In the genomic region with DNA sequence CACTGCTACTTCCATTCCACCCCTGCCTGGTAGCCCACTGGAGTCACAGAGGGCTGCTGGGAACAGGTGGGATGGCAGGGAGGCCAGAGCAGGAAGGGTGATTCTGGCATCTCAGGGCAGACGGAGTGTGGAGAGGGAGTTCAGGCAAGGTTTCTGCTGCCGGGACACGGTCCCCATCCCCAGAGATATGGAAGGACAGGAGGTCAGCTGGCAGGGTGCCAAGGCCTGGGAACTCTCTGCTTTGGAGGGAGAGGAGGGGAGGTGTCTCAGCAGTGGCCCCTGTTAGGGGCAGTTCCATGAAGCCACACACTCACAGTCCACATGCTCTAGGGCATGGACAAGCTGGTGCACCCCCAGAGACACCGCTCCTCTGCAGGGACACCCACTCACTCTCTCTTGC, we compare ENCODE assay signal across 15 cellular contexts.
DNase-seq lines count a peak whose midpoint lies in the region; ATAC-seq and TF ChIP-seq lines count a peak whose summit lies in the region.
"Had no signal": no experiment of that assay in that cellular context is flagged by ENCODE, and none has a peak within 500 bp of the region (broad histone marks: within the 10 kb centered on the region; RNA-seq: fewer than 3 reads in every experiment).

No MANE protein-coding gene starts in this region.

- CTCF ChIA-PET in WTC11 (lab: Charles Lee) = no interaction called here

- peak overlapping the region; percentile 48 for H4K8ac ChIP-seq in neuronal stem cell (ENCODE audit: low read depth, low read length)

- peaks cover 10% of the 10 kb centered on the region for H3K4me1 Mint-ChIP-seq in WTC11

- H3K36me3 ChIP-seq in neuronal stem cell (replicated peaks in 1 of 2; ENCODE audit: control insufficient read depth in 2 of 2, insufficient read depth in 2 of 2, low read length in 2 of 2) = no peaks in the 10 kb centered on the region
- H3K36me3 ChIP-seq: Peyer's patch had no signal

- peaks cover 0 to 1% of the 10 kb centered on the region in 2 donors for H3K4me1 ChIP-seq in neuronal stem cell (ENCODE audit: control insufficient read depth in 2 of 2, insufficient read depth in 1 of 2, low read depth in 1 of 2, low read length in 2 of 2)
- H3K4me1 ChIP-seq: Peyer's patch had no signal

- H4K91ac ChIP-seq in neuronal stem cell (ENCODE audit: low read depth, low read length, poor library complexity) = no peak overlapping the region

- DNase-seq in cardiac septum (ENCODE audit: low spot score) (peak; percentile 72), left cardiac atrium (no peak), WTC11 (ENCODE audit: low spot score) (no peak), neuronal stem cell (ENCODE audit: low spot score) (no peak), dermis blood vessel endothelial cell (no peak)
- DNase-seq: C1 segment of cervical spinal cord, NCI-H1105, NCI-H1694, NCI-H2081 treated with DMSO at 0.1 percent for 48 hours, NCI-H510A treated with DMSO at 0.1 percent for 48 hours, Right ventricle myocardium superior, T-helper 1 cell had no signal

- intact Hi-C loops in cardiac septum (cut with DNase I) (no loop called here), left cardiac atrium (cut with DNase I) (no loop called here)

- no peak for ATAC-seq in left cardiac atrium
- no peak for ATAC-seq in WTC11
- no peak for ATAC-seq in HG03280 (IDR thresholded peaks at IDR 0.05; ENCODE audit: unreplicated experiment)
- ATAC-seq in GM18517 (IDR thresholded peaks at IDR 0.05; ENCODE audit: unreplicated experiment) = no peak

- peak overlapping the region; percentile 19 for H3K18ac ChIP-seq in neuronal stem cell (ENCODE audit: low read length)

- H3K27ac Mint-ChIP-seq in WTC11 = peak overlapping the region; percentile 27; the same call in 1 of the 2 replicates

- WGBS in neuronal stem cell (ENCODE audit: extremely low coverage in 2 of 2, insufficient read length in 2 of 2, insufficient replicate concordance in 1 of 2), 2 donors = no CpG with 5 or more reads among the region's 4 CpGs

- peaks cover 2% of the 10 kb centered on the region for H3K79me1 ChIP-seq in neuronal stem cell (ENCODE audit: low read depth, low read length)

- no peaks in the 10 kb centered on the region for H3K9me3 ChIP-seq in neuronal stem cell (replicated peaks in 1 of 2; ENCODE audit: control insufficient read depth in 2 of 2, insufficient read depth in 1 of 2, low read depth in 1 of 2, low read length in 2 of 2)
- H3K9me3 ChIP-seq: Peyer's patch had no signal

- H3K23ac ChIP-seq in neuronal stem cell (ENCODE audit: low read depth, low read length, poor library complexity) = no peak overlapping the region

- H3K9me3 Mint-ChIP-seq in WTC11 = no peaks in the 10 kb centered on the region

- no peak overlapping the region for H2AFZ ChIP-seq in neuronal stem cell (ENCODE audit: low read length)

- no peak overlapping the region for H2BK120ac ChIP-seq in neuronal stem cell (ENCODE audit: low read depth, low read length)

- H3K36me3 Mint-ChIP-seq in WTC11 = no peaks in the 10 kb centered on the region

- H3K27me3 Mint-ChIP-seq in WTC11 (ENCODE audit: low read depth) = no peaks in the 10 kb centered on the region; the same call in 1 of the 2 replicates

- H2BK5ac ChIP-seq in neuronal stem cell (ENCODE audit: low read length) = no peak overlapping the region

- H3K27me3 ChIP-seq in neuronal stem cell (ENCODE audit: control insufficient read depth in 3 of 3, insufficient read depth in 3 of 3, low read depth in 1 of 3, low read length in 3 of 3) = peaks cover 0 to 39% (median 1%) of the 10 kb centered on the region in 3 experiments
- H3K27me3 ChIP-seq: Peyer's patch had no signal

- POLR2A ChIA-PET in WTC11 (lab: Charles Lee) = no interaction called here

- H3K4me2 ChIP-seq in neuronal stem cell (ENCODE audit: insufficient read depth, low read length, poor library complexity, severe bottlenecking) = no peak overlapping the region

- H2BK15ac ChIP-seq in neuronal stem cell (ENCODE audit: low read length) = no peak overlapping the region

- H2AK5ac ChIP-seq in neuronal stem cell (ENCODE audit: low read depth, low read length) = no peak overlapping the region

- no peak overlapping the region for H3K4me3 Mint-ChIP-seq in WTC11

- H3K14ac ChIP-seq in neuronal stem cell (ENCODE audit: low read length) = no peak overlapping the region

- H3K9ac ChIP-seq in neuronal stem cell (ENCODE audit: low read depth, low read length, poor library complexity) = peak overlapping the region; percentile 24

- no peak overlapping the region for H2BK12ac ChIP-seq in neuronal stem cell (ENCODE audit: low read length)

- no peak overlapping the region for H3K27ac ChIP-seq in neuronal stem cell (replicated peaks; ENCODE audit: low read length)
- H3K27ac ChIP-seq: Peyer's patch had no signal

- no peak for TF ChIP-seq CTCF in WTC11 (IDR thresholded peaks at IDR 0.05)

- H3K4ac ChIP-seq in neuronal stem cell (ENCODE audit: low read length) = no peak overlapping the region

- H3K4me3 ChIP-seq in neuronal stem cell (ENCODE audit: low read length in 2 of 2) = no peak overlapping the region
- H3K4me3 ChIP-seq: Peyer's patch had no signal

TF ChIP-seq in WTC11, 78 proteins besides CTCF, POLR2A, EP300 and RAD21:
- TF ChIP-seq, protein P1, sequence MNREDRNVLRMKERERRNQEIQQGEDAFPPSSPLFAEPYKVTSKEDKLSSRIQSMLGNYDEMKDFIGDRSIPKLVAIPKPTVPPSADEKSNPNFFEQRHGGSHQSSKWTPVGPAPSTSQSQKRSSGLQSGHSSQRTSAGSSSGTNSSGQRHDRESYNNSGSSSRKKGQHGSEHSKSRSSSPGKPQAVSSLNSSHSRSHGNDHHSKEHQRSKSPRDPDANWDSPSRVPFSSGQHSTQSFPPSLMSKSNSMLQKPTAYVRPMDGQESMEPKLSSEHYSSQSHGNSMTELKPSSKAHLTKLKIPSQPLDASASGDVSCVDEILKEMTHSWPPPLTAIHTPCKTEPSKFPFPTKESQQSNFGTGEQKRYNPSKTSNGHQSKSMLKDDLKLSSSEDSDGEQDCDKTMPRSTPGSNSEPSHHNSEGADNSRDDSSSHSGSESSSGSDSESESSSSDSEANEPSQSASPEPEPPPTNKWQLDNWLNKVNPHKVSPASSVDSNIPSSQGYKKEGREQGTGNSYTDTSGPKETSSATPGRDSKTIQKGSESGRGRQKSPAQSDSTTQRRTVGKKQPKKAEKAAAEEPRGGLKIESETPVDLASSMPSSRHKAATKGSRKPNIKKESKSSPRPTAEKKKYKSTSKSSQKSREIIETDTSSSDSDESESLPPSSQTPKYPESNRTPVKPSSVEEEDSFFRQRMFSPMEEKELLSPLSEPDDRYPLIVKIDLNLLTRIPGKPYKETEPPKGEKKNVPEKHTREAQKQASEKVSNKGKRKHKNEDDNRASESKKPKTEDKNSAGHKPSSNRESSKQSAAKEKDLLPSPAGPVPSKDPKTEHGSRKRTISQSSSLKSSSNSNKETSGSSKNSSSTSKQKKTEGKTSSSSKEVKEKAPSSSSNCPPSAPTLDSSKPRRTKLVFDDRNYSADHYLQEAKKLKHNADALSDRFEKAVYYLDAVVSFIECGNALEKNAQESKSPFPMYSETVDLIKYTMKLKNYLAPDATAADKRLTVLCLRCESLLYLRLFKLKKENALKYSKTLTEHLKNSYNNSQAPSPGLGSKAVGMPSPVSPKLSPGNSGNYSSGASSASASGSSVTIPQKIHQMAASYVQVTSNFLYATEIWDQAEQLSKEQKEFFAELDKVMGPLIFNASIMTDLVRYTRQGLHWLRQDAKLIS (CRISPR knock-in tag; IDR thresholded peaks at IDR 0.05; ENCODE audit: borderline replicate concordance) = no peak
- no peak for TF ChIP-seq GABPB1 (CRISPR knock-in tag; IDR thresholded peaks at IDR 0.05)
